Comparison of ENCODE assay signal across 8 cellular contexts in the genomic region with DNA sequence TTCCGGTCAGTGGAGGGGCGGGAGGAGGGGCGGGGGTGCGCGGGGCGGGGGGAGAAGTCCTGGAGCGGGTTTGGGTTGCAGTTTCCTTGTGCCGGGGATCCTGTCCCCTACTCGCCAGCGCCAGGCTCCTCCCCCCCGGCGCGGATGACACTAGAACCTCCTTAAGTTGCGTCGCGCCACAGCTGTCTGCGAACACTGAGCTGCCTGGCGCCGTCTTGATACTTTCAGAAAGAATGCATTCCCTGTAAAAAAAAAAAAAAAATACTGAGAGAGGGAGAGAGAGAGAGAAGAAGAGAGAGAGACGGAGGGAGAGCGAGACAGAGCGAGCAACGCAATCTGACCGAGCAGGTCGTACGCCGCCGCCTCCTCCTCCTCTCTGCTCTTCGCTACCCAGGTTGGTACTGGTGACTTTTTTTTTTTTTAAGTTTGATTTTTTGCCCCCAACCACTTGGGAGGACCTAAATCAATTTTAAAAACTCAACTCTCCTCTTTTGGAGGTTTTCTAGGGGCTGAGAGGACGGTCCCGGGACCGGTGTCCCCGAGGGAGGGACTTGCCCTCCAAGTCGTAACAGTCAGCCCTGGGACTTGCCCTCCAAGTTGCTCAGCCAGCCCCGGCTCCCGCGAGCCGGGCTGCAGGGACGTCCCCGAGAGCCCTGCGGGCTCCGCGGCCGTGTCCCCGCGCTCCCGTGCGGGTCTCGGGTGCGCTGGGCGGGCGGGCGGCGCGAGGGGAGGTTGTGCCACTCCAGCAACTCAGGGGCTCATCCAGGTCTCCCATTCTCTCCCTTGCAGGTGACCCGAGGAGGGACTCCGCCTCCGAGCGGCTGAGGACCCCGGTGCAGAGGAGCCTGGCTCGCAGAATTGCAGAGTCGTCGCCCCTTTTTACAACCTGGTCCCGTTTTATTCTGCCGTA. TPM values are rescaled to one million over a fixed set of nuclear protein-coding genes. Genes with fewer than 3 reads are reported as not detected.
DNase-seq lines count a peak whose midpoint lies in the region; ATAC-seq and TF ChIP-seq lines count a peak whose summit lies in the region.

Gene GATA3, plus strand, starts transcription at position 191 of the 910 bp plus-strand sequence. CDS start 968 bp downstream, outside the sequence.

- TF ChIP-seq POLR2A in esophagus squamous epithelium (IDR thresholded peaks at IDR 0.05) = peak in 1 of 4 donors; percentile 42

- H3K4me1 ChIP-seq in esophagus squamous epithelium = peaks cover 50 to 70% (median 53%) of the 10 kb centered on the region in 3 donors
- H3K4me1 ChIP-seq in neutrophil (ENCODE audit: control insufficient read depth in 1 of 2, insufficient read depth in 1 of 2, low read depth in 1 of 2, low read length in 1 of 2) = peaks cover 35 to 50% of the 10 kb centered on the region in 2 experiments
- no peaks in the 10 kb centered on the region for H3K4me1 ChIP-seq in aorta (ENCODE audit: control insufficient read depth in 1 of 2, insufficient read depth in 2 of 2, low read length in 2 of 2)

- TF ChIP-seq CTCF in esophagus squamous epithelium (IDR thresholded peaks at IDR 0.05) = no peak
- no peak for TF ChIP-seq CTCF in neutrophil (IDR thresholded peaks at IDR 0.05)

- H3K9me3 ChIP-seq in esophagus squamous epithelium = no peaks in the 10 kb centered on the region
- H3K9me3 ChIP-seq in neutrophil = no peaks in the 10 kb centered on the region
- no peaks in the 10 kb centered on the region for H3K9me3 ChIP-seq in aorta (ENCODE audit: control insufficient read depth, low read length)

- in situ Hi-C loops in KBM-7 (cut with MboI; ENCODE audit: low pct_unique_long_range_greater_than_20kb, low sequenced_read_pairs) = no loop called here

- intact Hi-C loops in esophagus squamous epithelium (cut with DNase I) (no loop called here), aorta (cut with DNase I) (no loop called here)

- ATAC-seq in GM21390 (IDR thresholded peaks at IDR 0.05; ENCODE audit: unreplicated experiment) (peak; percentile 33), aorta (ENCODE audit: low FRiP score) (no peak)

- no peaks in the 10 kb centered on the region for H3K36me3 ChIP-seq in esophagus squamous epithelium
- H3K36me3 ChIP-seq in neutrophil = no peaks in the 10 kb centered on the region
- no peaks in the 10 kb centered on the region for H3K36me3 ChIP-seq in aorta (ENCODE audit: control insufficient read depth in 1 of 2, insufficient read depth in 2 of 2, low read length in 1 of 2)

- 5 to 9% methylated on average over 22 to 30 of the region's 65 CpGs for WGBS in esophagus squamous epithelium, 2 donors
- WGBS in aorta, 2 donors = 3 to 4% methylated on average over 47 to 65 of the region's 65 CpGs

- peak within 1 kb of the TSS; percentile 39 to 76 (median 54) for H3K4me3 ChIP-seq in esophagus squamous epithelium
- H3K4me3 ChIP-seq in neutrophil (ENCODE audit: low read depth in 1 of 2, low read length in 1 of 2) = peak within 1 kb of the TSS; percentile 29 to 47
- H3K4me3 ChIP-seq in aorta (ENCODE audit: low read length in 2 of 2) = peak within 1 kb of the TSS; percentile 19 to 29

- peaks cover 22 to 100% (median 35%) of the 10 kb centered on the region in 4 donors for H3K27me3 ChIP-seq in esophagus squamous epithelium
- peaks cover 100% of the 10 kb centered on the region for H3K27me3 ChIP-seq in neutrophil
- H3K27me3 ChIP-seq in aorta (ENCODE audit: control insufficient read depth in 1 of 2, insufficient read depth in 2 of 2, low read length in 1 of 2) = no peaks in the 10 kb centered on the region

- H3K27ac ChIP-seq in esophagus squamous epithelium = peak within 1 kb of the TSS; percentile 8 to 49 (median 22)
- H3K27ac ChIP-seq in neutrophil = no peak within 1 kb of the TSS
- H3K27ac ChIP-seq in aorta (ENCODE audit: low read depth in 1 of 2, low read length in 2 of 2) = no peak within 1 kb of the TSS

- DNase-seq in CD1c-positive myeloid dendritic cell (ENCODE audit: extremely low spot score) (peak; percentile 60), KBM-7 (peak; percentile 37), esophagus squamous epithelium (lab: John Stamatoyannopoulos, UW) (no peak), aorta (peak; percentile 69 to 72), SKM-1 (lab: John Stamatoyannopoulos, UW; ENCODE audit: unreplicated experiment) (no peak)
- DNase-seq in activated CD8-positive, alpha-beta memory T cell treated with anti-CD3 and anti-CD28 coated beads, Interleukin-2, amount 50 U/mL, for 4 hours = peak; percentile 78

RNA-seq across cellular contexts. Expression of gene GATA3, which starts in this region (rescaled TPM):
- total RNA-seq in esophagus squamous epithelium (1 to 10 TPM in 1 of 4 donors, under 1 TPM in 2, not detected in 1; 0.35 to 1.3 (median 0.40) TPM), aorta (1 to 10 TPM in 1 of 2 donors, under 1 TPM in 1; 0.78 to 2.0 TPM)
- polyA plus RNA-seq in aorta = 1 to 10 TPM in 1 of 2 donors, not detected in 1; 1.4 TPM

Comparison
In these comparisons a context has a peak if more than half of its experiments do, and no peak if none do; other contexts are left out.
1. DNase-seq: peak in CD1c-positive myeloid dendritic cell (single experiment), KBM-7 (single experiment), activated CD8-positive, alpha-beta memory T cell treated with anti-CD3 and anti-CD28 coated beads, Interleukin-2, amount 50 U/mL, for 4 hours (single experiment) and aorta (2 of 2); none in esophagus squamous epithelium (single experiment) and SKM-1 (single experiment).
2. H3K27ac ChIP-seq: peak in esophagus squamous epithelium (4 of 4); none in neutrophil (single experiment) and aorta (0 of 2).
3. Peak in every context shown above with its lines, with median percentiles within 50 percentile points of each other: H3K4me3 ChIP-seq.